ENCODE assay signal across 8 cellular contexts in the genomic region with DNA sequence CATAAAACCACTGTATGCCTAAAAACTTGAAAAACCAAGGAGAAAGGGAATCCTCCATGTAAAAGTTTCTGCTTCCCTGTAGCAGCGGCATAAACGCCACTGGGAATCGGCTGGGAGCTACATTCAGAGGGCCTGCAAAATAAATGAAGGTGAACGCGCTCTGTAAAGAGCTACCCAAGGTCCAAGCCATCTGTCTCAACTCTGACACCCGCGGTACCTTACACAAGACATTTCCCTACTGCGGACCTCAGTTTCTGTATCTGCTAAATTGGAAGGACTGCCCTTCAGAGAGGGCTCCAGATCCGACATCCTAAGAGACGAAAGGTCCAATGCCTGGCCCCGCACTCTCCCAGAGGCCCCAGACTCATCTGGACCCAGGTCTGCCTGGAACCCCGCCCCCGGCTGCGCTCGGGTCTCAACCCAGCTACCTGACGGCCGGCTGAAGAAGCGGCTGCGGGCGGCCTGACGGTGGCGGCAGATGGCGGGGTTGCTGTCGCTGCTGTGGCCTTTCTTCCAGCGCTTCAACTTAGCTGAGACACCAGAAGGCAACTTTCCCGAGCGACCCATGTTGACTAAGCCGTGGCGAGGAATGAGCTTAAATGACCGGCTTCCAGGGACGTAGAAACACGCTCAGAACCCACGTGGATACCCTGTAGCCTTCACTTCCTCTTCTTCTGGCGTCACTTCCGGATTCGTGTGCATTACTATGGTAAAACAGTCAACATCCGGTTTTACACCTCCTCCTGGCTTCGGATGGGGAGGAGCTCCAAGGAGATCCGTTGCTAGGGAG. TPM values are rescaled to one million over a fixed set of nuclear protein-coding genes. Genes with fewer than 3 reads are reported as not detected.
DNase-seq lines count a peak whose midpoint lies in the region; ATAC-seq and TF ChIP-seq lines count a peak whose summit lies in the region.

TSS of gene RRP12 (minus strand) at position 676 of the 790 bp plus-strand sequence. CDS start at position 567, 109 bp downstream.

- DNase-seq in AML-193 (lab: John Stamatoyannopoulos, UW) = peak; percentile 97 to 98
- peak; percentile 99 for DNase-seq in NCI-H226
- peak; percentile 95 for DNase-seq in central memory CD4-positive, alpha-beta T cell
- peak; percentile 100 for DNase-seq in inferior parietal cortex (ENCODE audit: extremely low spot score)
- DNase-seq in spleen = peak; percentile 91

- H3K27ac ChIP-seq in spleen = peak within 1 kb of the TSS; percentile 75 to 92 (median 88)

- H3K4me3 ChIP-seq in WI38 (ENCODE audit: low read depth, low read length) (peak within 1 kb of the TSS; percentile 93), spleen (peak within 1 kb of the TSS; percentile 67 to 99 (median 96))

- intact Hi-C loops in spleen (cut with DNase I; ENCODE audit: low total_unique reads) = no loop called here

- WGBS in spleen, 5 donors = 0 to 1% (median 1%) methylated on average over 21 to 39 of the region's 39 CpGs

- no peaks in the 10 kb centered on the region for H3K27me3 ChIP-seq in spleen (replicated peaks in 1 of 7)

- ATAC-seq in GM19023 (IDR thresholded peaks at IDR 0.05; ENCODE audit: unreplicated experiment) (peak; percentile 96), HG03196 (IDR thresholded peaks at IDR 0.05; ENCODE audit: unreplicated experiment) (peak; percentile 94)

- peak in 1 of 3 donors; percentile 58 for TF ChIP-seq POLR2A in spleen (IDR thresholded peaks at IDR 0.05)

- no peaks in the 10 kb centered on the region for H3K9me3 ChIP-seq in spleen

- no peak for TF ChIP-seq CTCF in WI38 (IDR thresholded peaks at IDR 0.05; ENCODE audit: low read depth, low read length)
- TF ChIP-seq CTCF in spleen (IDR thresholded peaks at IDR 0.05 in 8 of 11, conservative IDR thresholded peaks at IDR 0.05 in 3 of 11) = peak in 2 of 11 experiments; percentile 15 to 25

- H3K4me1 ChIP-seq in spleen = peaks cover 3 to 49% (median 21%) of the 10 kb centered on the region in 6 donors

- H3K36me3 ChIP-seq in spleen = peaks cover 0 to 29% (median 15%) of the 10 kb centered on the region in 6 donors

RNA-seq across cellular contexts. Expression of gene RRP12, which starts in this region (rescaled TPM):
- total RNA-seq in spleen = 10 to 100 TPM; 13.4 to 51.4 (median 24.6) TPM
- 10 to 100 TPM; 12.3 to 30.3 (median 25.1) TPM for polyA plus RNA-seq in spleen

Comparison
In these comparisons a context has a peak if more than half of its experiments do, and no peak if none do; other contexts are left out.
1. Peak in every context shown above with its lines: DNase-seq, ATAC-seq, H3K4me3 ChIP-seq and H3K27ac ChIP-seq.